Comparison of ENCODE assay signal across 1 cellular context in the genomic region with DNA sequence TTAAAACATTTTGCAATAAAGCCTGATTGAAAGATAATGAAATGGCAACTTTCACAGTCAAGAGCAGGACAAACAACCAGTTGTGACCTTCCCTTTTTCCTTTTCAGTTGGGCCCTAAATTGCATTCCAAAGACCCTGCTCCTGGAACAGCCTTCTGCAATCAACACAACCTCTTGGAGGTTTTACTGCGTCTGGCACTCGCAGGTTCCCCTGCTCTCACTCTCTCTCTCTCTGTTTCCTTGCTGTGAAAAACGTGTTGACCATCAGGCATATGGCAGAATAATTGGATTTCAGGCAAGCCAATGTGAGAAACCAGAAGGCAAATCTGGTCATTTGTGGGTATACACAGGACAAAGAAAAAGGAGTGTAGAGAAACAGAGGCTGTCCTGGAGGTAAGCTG.
TF ChIP-seq lines count a peak whose summit lies in the region.

No MANE protein-coding gene starts in this region.

TF ChIP-seq in GM23338, 12 proteins besides CTCF, POLR2A, EP300 and RAD21 (continued from another document):
- TF ChIP-seq, protein P1, sequence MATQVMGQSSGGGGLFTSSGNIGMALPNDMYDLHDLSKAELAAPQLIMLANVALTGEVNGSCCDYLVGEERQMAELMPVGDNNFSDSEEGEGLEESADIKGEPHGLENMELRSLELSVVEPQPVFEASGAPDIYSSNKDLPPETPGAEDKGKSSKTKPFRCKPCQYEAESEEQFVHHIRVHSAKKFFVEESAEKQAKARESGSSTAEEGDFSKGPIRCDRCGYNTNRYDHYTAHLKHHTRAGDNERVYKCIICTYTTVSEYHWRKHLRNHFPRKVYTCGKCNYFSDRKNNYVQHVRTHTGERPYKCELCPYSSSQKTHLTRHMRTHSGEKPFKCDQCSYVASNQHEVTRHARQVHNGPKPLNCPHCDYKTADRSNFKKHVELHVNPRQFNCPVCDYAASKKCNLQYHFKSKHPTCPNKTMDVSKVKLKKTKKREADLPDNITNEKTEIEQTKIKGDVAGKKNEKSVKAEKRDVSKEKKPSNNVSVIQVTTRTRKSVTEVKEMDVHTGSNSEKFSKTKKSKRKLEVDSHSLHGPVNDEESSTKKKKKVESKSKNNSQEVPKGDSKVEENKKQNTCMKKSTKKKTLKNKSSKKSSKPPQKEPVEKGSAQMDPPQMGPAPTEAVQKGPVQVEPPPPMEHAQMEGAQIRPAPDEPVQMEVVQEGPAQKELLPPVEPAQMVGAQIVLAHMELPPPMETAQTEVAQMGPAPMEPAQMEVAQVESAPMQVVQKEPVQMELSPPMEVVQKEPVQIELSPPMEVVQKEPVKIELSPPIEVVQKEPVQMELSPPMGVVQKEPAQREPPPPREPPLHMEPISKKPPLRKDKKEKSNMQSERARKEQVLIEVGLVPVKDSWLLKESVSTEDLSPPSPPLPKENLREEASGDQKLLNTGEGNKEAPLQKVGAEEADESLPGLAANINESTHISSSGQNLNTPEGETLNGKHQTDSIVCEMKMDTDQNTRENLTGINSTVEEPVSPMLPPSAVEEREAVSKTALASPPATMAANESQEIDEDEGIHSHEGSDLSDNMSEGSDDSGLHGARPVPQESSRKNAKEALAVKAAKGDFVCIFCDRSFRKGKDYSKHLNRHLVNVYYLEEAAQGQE (IDR thresholded peaks at IDR 0.05; ENCODE audit: unreplicated experiment) = no peak
